ENCODE assay signal across 8 cellular contexts in genomic region chr19:15836595-15837398, GRCh38. TPM values are rescaled to one million over a fixed set of nuclear protein-coding genes. Genes with fewer than 3 reads are reported as not detected.
DNase-seq lines count a peak whose midpoint lies in the region; ATAC-seq, FAIRE-seq and TF ChIP-seq lines count a peak whose summit lies in the region.

No MANE protein-coding gene starts in this region.

- no peaks in the 10 kb centered on the region for H3K36me3 ChIP-seq in A673 (ENCODE audit: insufficient read depth, low read length, poor library complexity, severe bottlenecking)
- H3K36me3 ChIP-seq in bronchial epithelial cell (ENCODE audit: control insufficient read depth, insufficient read depth, low read length) = no peaks in the 10 kb centered on the region

- H3K4me3 ChIP-seq in A673 (ENCODE audit: low read depth, low read length, poor library complexity, severe bottlenecking) = peak overlapping the region; percentile 63
- peak overlapping the region; percentile 68 for H3K4me3 ChIP-seq in bronchial epithelial cell (ENCODE audit: low read depth, low read length)

- POLR2A ChIA-PET in A673 (lab: Charles Lee; ENCODE audit: low non-redundant PET) (interaction anchor here (0.6 kb wide), 2 partner anchors 22 to 313 kb away, joined by 4 read pairs; no protein-coding TSS in a partner anchor), WTC11 (lab: Charles Lee) (interaction anchor here (1.2 kb wide), 1 partner anchor 33 kb away, joined by 3 read pairs; no protein-coding TSS in a partner anchor)

- DNase-seq in A673 (ENCODE audit: low spot score) (peak; percentile 97), NCI-H2171 treated with DMSO at 0.1 percent for 48 hours (lab: John Stamatoyannopoulos, UW) (peak; percentile 88), WTC11 (ENCODE audit: low spot score) (peak; percentile 89), bronchial epithelial cell (ENCODE audit: low read depth) (peak; percentile 85), kidney tubule cell (ENCODE audit: low spot score) (peak; percentile 95)
- DNase-seq in stimulated activated CD4-positive, alpha-beta T cell treated with anti-CD3 and anti-CD28 coated beads, Interleukin-4, amount 100 ng/mL, for 4 hours = peak; percentile 89 to 93

- CTCF ChIA-PET in A673 (lab: Charles Lee) (no interaction called here), WTC11 (lab: Charles Lee) (interaction anchor here (0.6 to 1.2 kb wide), 5 partner anchors 33 to 349 kb away, joined by 3 to 4 read pairs (median 3); partner anchors contain the start of gene FAM32A)

- no peak for TF ChIP-seq CTCF in A673 (conservative IDR thresholded peaks at IDR 0.05; ENCODE audit: low read depth, low read length)
- no peak for TF ChIP-seq CTCF in WTC11 (IDR thresholded peaks at IDR 0.05)
- no peak for TF ChIP-seq CTCF in bronchial epithelial cell (IDR thresholded peaks at IDR 0.05; ENCODE audit: insufficient read depth, low read length, severe bottlenecking)

- H3K27ac ChIP-seq in A673 (ENCODE audit: low read depth, low read length, poor library complexity, severe bottlenecking) = peak overlapping the region; percentile 92

- peaks cover 21% of the 10 kb centered on the region for H3K4me1 Mint-ChIP-seq in WTC11

- H3K9me3 Mint-ChIP-seq in WTC11 = peaks cover 26% of the 10 kb centered on the region

- H3K4me1 ChIP-seq in A673 (ENCODE audit: insufficient read depth, low read length, poor library complexity, severe bottlenecking) = peaks cover 4% of the 10 kb centered on the region

- intact Hi-C loops in A673 (cut with micrococcal nuclease; ENCODE audit: unreplicated experiment) = no loop called here

- H3K27me3 Mint-ChIP-seq in WTC11 (ENCODE audit: low read depth) = peaks cover 11% of the 10 kb centered on the region

- peaks cover 14% of the 10 kb centered on the region for H3K36me3 Mint-ChIP-seq in WTC11

- peaks cover 7% of the 10 kb centered on the region for H3K27me3 ChIP-seq in A673 (replicated peaks; ENCODE audit: insufficient read depth, low read depth, low read length, poor library complexity)
- no peaks in the 10 kb centered on the region for H3K27me3 ChIP-seq in bronchial epithelial cell (ENCODE audit: control insufficient read depth, insufficient read depth, low read length)

- no peaks in the 10 kb centered on the region for H3K9me3 ChIP-seq in A673 (ENCODE audit: low read depth, low read length, poor library complexity, severe bottlenecking)

- H3K4me3 Mint-ChIP-seq in WTC11 = peak overlapping the region; percentile 83

- no TSS peak for BruUV-seq in A673 (replicated peaks; lab: Mats Ljungman, UMichigan)

- H3K27ac Mint-ChIP-seq in WTC11 = peak overlapping the region; percentile 97

- peak; percentile 80 for ATAC-seq in GM18858 (IDR thresholded peaks at IDR 0.05; ENCODE audit: unreplicated experiment)
- ATAC-seq in HG03066 (IDR thresholded peaks at IDR 0.05; ENCODE audit: low read depth, unreplicated experiment) = peak; percentile 93
- ATAC-seq in WTC11 = peak; percentile 92

- FAIRE-seq in bronchial epithelial cell (lab: Jason Lieb, UNC) = no peak

TF ChIP-seq in WTC11, 78 proteins besides CTCF, POLR2A, EP300 and RAD21:
- no peak for TF ChIP-seq CREM (CRISPR knock-in tag; IDR thresholded peaks at IDR 0.05)
- TF ChIP-seq STAT6 (CRISPR knock-in tag; conservative IDR thresholded peaks at IDR 0.05; ENCODE audit: low read depth) = no peak
- TF ChIP-seq JUN (CRISPR knock-in tag; IDR thresholded peaks at IDR 0.05) = no peak
- no peak for TF ChIP-seq ZBTB21 (CRISPR knock-in tag; IDR thresholded peaks at IDR 0.05; ENCODE audit: borderline replicate concordance)
- no peak for TF ChIP-seq ZNF232 (CRISPR knock-in tag; IDR thresholded peaks at IDR 0.05)
- no peak for TF ChIP-seq ZNF671 (CRISPR knock-in tag; IDR thresholded peaks at IDR 0.05)
- TF ChIP-seq, protein P1, sequence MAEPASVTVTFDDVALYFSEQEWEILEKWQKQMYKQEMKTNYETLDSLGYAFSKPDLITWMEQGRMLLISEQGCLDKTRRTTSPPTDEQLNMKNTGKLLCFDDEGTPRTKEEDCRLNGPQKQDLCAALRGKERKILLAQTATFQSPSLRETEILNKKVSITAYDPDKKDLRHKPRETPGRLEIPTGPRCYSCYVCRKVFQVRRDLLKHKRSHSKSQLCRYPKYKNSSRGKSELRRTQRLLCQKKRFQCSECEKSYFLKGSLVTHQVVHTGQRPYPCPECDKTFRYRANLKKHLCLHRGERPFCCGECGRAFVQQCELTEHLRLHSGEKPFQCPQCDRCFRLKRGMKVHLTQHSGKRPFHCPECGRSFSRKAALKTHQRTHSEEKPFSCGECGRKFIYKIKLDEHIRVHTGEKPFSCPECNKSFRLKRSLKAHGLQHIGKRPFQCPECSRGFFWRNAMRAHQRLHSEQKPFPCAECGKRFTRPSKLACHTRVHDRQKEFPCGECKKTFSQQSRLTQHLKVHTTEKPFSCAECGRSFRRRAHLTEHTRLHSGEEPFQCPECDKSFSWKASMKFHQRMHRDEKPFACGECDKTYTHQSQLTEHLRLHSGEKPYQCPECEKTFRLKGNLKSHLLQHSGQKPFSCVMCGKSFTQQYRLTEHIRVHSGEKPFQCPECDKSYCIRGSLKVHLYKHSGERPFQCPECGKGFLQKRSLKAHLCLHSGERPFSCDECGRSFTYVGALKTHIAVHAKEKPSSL (CRISPR knock-in tag; conservative IDR thresholded peaks at IDR 0.05) = no peak

RNA-seq across cellular contexts. Expression of gene OR10H1, which starts 21.3 kb away (rescaled TPM):
- not detected in 2 replicates for total RNA-seq in A673 (2021)
- total RNA-seq in WTC11 (2021) = not detected in 3 replicates
- total RNA-seq in bronchial epithelial cell = not detected in 2 replicates

RNA-seq across cellular contexts. Expression of gene OR10H5, which starts 49.3 kb away (rescaled TPM):
- not detected in 2 replicates for total RNA-seq in A673 (2021)
- not detected in 3 replicates for total RNA-seq in WTC11 (2021)
- not detected in 2 replicates for total RNA-seq in bronchial epithelial cell

Comparison
In these comparisons a context has a peak if more than half of its experiments do, and no peak if none do; other contexts are left out.
1. Peak in every context shown above with its lines: DNase-seq, ATAC-seq, H3K4me3 ChIP-seq and H3K27ac ChIP-seq.